27 cellular contexts compared by ENCODE assay signal in the genomic region with DNA sequence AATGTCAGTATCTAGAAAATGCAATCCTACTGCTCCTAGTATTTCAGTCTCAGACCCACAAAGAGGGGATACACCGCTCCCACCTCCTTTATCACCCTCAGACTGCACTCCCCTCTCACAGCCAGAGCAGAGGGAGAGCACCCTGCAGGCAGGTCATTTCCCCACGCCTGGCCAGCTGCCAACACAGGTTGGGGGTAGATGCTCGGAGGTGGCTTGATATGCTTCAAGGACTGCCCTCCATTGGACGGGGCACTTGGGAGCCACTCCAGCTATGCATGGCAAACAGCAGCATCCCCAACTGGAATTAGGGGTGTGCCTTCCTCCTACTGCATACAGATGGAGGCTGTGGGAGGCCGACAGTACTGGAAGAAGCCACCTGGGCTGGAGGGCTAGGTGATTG. TPM values are rescaled to one million over a fixed set of nuclear protein-coding genes. Genes with fewer than 3 reads are reported as not detected.
"Had no signal": no experiment of that assay in that cellular context is flagged by ENCODE, and none has a peak within 500 bp of the region (broad histone marks: within the 10 kb centered on the region; RNA-seq: fewer than 3 reads in every experiment).

No MANE protein-coding gene starts in this region.

- DNase-seq: stimulated activated CD4-positive, alpha-beta T cell treated with anti-CD3 and anti-CD28 coated beads, Interleukin-2, amount 100 ng/mL, for 24 hours; stimulated activated CD4-positive, alpha-beta T cell treated with anti-CD3 and anti-CD28 coated beads, Interleukin-2, amount 100 ng/mL, for 48 hours; stimulated activated CD4-positive, alpha-beta T cell treated with anti-CD3 and anti-CD28 coated beads, Interleukin-4, amount 100 ng/mL, for 1 hour; stimulated activated CD4-positive, alpha-beta T cell treated with anti-CD3 and anti-CD28 coated beads, Interleukin-4, amount 100 ng/mL, for 24 hours; stimulated activated CD4-positive, alpha-beta T cell treated with anti-CD3 and anti-CD28 coated beads, Interleukin-4, amount 100 ng/mL, for 4 hours; stimulated activated CD8-positive, alpha-beta memory T cell treated with anti-CD3 and anti-CD28 coated beads, Interleukin-4, amount 100 ng/mL, for 48 hours; stimulated activated naive CD4-positive, alpha-beta T cell; stimulated activated naive CD4-positive, alpha-beta T cell treated with Interleukin-2 at 50 U/mL for 16 hours; stimulated activated naive CD8-positive, alpha-beta T cell treated with anti-CD3 and anti-CD28 coated beads, Interleukin-15, amount 100 ng/mL, for 72 hours; stimulated activated naive CD8-positive, alpha-beta T cell treated with anti-CD3 and anti-CD28 coated beads, Interleukin-15, Interleukin-2, amounts not matched to agents 100 U/mL and 50 U/mL, for 24 hours; stomach; testis; thyroid gland; tibial artery; transverse colon; trophoblast cell; upper lobe of left lung; upper lobe of right lung; uterus had no signal

- H3K36me3 Mint-ChIP-seq: stimulated activated effector memory CD8-positive, alpha-beta T cell treated with anti-CD3 and anti-CD28 coated beads, Interleukin-12 subunit alpha, Interleukin-12 subunit beta, amount 100 ng/mL, for 72 hours; stimulated activated memory B cell treated with anti-CD40 and anti-IgM and Interleukin-4, amounts not matched to agents 10 μg/mL and 1 μg/mL and 100 μg/mL, for 72 hours; type B pancreatic cell had no signal

- H3K36me3 ChIP-seq: stomach, suprapubic skin, thoracic aorta, thyroid gland, tibial artery, tibial nerve, transverse colon, upper lobe of left lung, upper lobe of right lung, uterus, vagina had no signal

- H3K4me3 Mint-ChIP-seq: stimulated activated effector memory CD8-positive, alpha-beta T cell treated with anti-CD3 and anti-CD28 coated beads, Interleukin-12 subunit alpha, Interleukin-12 subunit beta, amount 100 ng/mL, for 72 hours; stimulated activated memory B cell treated with anti-CD40 and anti-IgM and Interleukin-4, amounts not matched to agents 10 μg/mL and 1 μg/mL and 100 μg/mL, for 72 hours; stimulated activated naive CD8-positive, alpha-beta T cell treated with anti-CD3 and anti-CD28 coated beads, Interleukin-15, amount 100 ng/mL, for 72 hours; stimulated activated naive CD8-positive, alpha-beta T cell treated with anti-CD3 and anti-CD28 coated beads, Interleukin-15, Interleukin-2, amounts not matched to agents 100 ng/mL and 50 ng/mL, for 24 hours; type B pancreatic cell had no signal

- H3K27me3 ChIP-seq: testis, thyroid gland, tibial nerve, upper lobe of left lung, uterus, vagina had no signal

- ATAC-seq: stimulated activated effector memory CD8-positive, alpha-beta T cell treated with anti-CD3 and anti-CD28 coated beads, Interleukin-12 subunit alpha, Interleukin-12 subunit beta, amount 100 ng/mL, for 72 hours; stimulated activated memory B cell treated with anti-CD40 and anti-IgM and Interleukin-4, amounts not matched to agents 10 μg/mL and 1 μg/mL and 100 μg/mL, for 72 hours; stimulated activated naive CD8-positive, alpha-beta T cell treated with anti-CD3 and anti-CD28 coated beads, Interleukin-15, amount 100 ng/mL, for 72 hours; stimulated activated naive CD8-positive, alpha-beta T cell treated with anti-CD3 and anti-CD28 coated beads, Interleukin-15, Interleukin-2, amounts not matched to agents 100 U/mL and 50 U/mL, for 24 hours; upper lobe of right lung had no signal

- H3K4me1 ChIP-seq: stomach, suprapubic skin, testis, thyroid gland, tibial artery, tibial nerve, transverse colon, upper lobe of left lung, upper lobe of right lung, uterus, vagina had no signal

- H3K9me3 Mint-ChIP-seq: stimulated activated effector memory CD8-positive, alpha-beta T cell treated with anti-CD3 and anti-CD28 coated beads, Interleukin-12 subunit alpha, Interleukin-12 subunit beta, amount 100 ng/mL, for 72 hours; stimulated activated memory B cell treated with anti-CD40 and anti-IgM and Interleukin-4, amounts not matched to agents 10 μg/mL and 1 μg/mL and 100 μg/mL, for 72 hours; stimulated activated naive CD8-positive, alpha-beta T cell treated with anti-CD3 and anti-CD28 coated beads, Interleukin-15, amount 100 ng/mL, for 72 hours; stimulated activated naive CD8-positive, alpha-beta T cell treated with anti-CD3 and anti-CD28 coated beads, Interleukin-15, Interleukin-2, amounts not matched to agents 100 ng/mL and 50 ng/mL, for 24 hours; type B pancreatic cell had no signal

- H3K27ac Mint-ChIP-seq: stimulated activated effector memory CD8-positive, alpha-beta T cell treated with anti-CD3 and anti-CD28 coated beads, Interleukin-12 subunit alpha, Interleukin-12 subunit beta, amount 100 ng/mL, for 72 hours; stimulated activated memory B cell treated with anti-CD40 and anti-IgM and Interleukin-4, amounts not matched to agents 10 μg/mL and 1 μg/mL and 100 μg/mL, for 72 hours; stimulated activated naive CD8-positive, alpha-beta T cell treated with anti-CD3 and anti-CD28 coated beads, Interleukin-15, amount 100 ng/mL, for 72 hours; stimulated activated naive CD8-positive, alpha-beta T cell treated with anti-CD3 and anti-CD28 coated beads, Interleukin-15, Interleukin-2, amounts not matched to agents 100 ng/mL and 50 ng/mL, for 24 hours; type B pancreatic cell had no signal

- H3K4me3 ChIP-seq: stomach, suprapubic skin, testis, thoracic aorta, thyroid gland, tibial artery, tibial nerve, transverse colon, upper lobe of left lung, upper lobe of right lung, uterus, vagina had no signal

- H3K9me3 ChIP-seq: stomach, suprapubic skin, testis, thoracic aorta, thyroid gland, tibial artery, tibial nerve, transverse colon, upper lobe of left lung, upper lobe of right lung, uterus, vagina had no signal

- H3K4me1 Mint-ChIP-seq: stimulated activated effector memory CD8-positive, alpha-beta T cell treated with anti-CD3 and anti-CD28 coated beads, Interleukin-12 subunit alpha, Interleukin-12 subunit beta, amount 100 ng/mL, for 72 hours; stimulated activated memory B cell treated with anti-CD40 and anti-IgM and Interleukin-4, amounts not matched to agents 10 μg/mL and 1 μg/mL and 100 μg/mL, for 72 hours; stimulated activated naive CD8-positive, alpha-beta T cell treated with anti-CD3 and anti-CD28 coated beads, Interleukin-15, amount 100 ng/mL, for 72 hours had no signal

- H3K27ac ChIP-seq: stomach, suprapubic skin, testis, thoracic aorta, thyroid gland, tibial artery, tibial nerve, transverse colon, upper lobe of left lung, upper lobe of right lung, uterus, vagina had no signal

RNA-seq across cellular contexts. Expression of a gene that starts 41.9 kb away (rescaled TPM):
- total RNA-seq: thoracic aorta, thyroid gland, vagina had no signal
